18 cellular contexts compared by ENCODE assay signal in genomic region chrX:55335296-55335695, GRCh38.
DNase-seq lines count a peak whose midpoint lies in the region; ATAC-seq and TF ChIP-seq lines count a peak whose summit lies in the region.
"Had no signal": no experiment of that assay in that cellular context is flagged by ENCODE, and none has a peak within 500 bp of the region (broad histone marks: within the 10 kb centered on the region; RNA-seq: fewer than 3 reads in every experiment).

No MANE protein-coding gene starts in this region.

- ATAC-seq in CD4-positive, alpha-beta T cell (ENCODE audit: poor library complexity), result no peak
- ATAC-seq in T-cell (replicated peaks in 1 of 4), result peak in 1 of 4 experiments; percentile 59
- peak in 1 of 2 donors; percentile 80 for ATAC-seq in naive thymus-derived CD8-positive, alpha-beta T cell
- no peak for ATAC-seq in HG02970 (IDR thresholded peaks at IDR 0.05; ENCODE audit: low FRiP score, unreplicated experiment)
- ATAC-seq: GM12878 had no signal

- no peaks in the 10 kb centered on the region for H3K27me3 Mint-ChIP-seq in activated naive CD4-positive, alpha-beta T cell treated with anti-CD3 and anti-CD28 coated beads for 36 hours (ENCODE audit: low read depth)
- no peaks in the 10 kb centered on the region for H3K27me3 Mint-ChIP-seq in activated naive CD4-positive, alpha-beta T cell treated with anti-CD3 and anti-CD28 coated beads, Interleukin-2, amount 10 ng/mL, durations not matched to agents 7 days and 5 days
- no peaks in the 10 kb centered on the region for H3K27me3 Mint-ChIP-seq in CD4-positive, alpha-beta T cell
- peaks cover 0 to 19% of the 10 kb centered on the region in 2 donors for H3K27me3 Mint-ChIP-seq in T-cell
- peaks cover 0 to 3% (median 0%) of the 10 kb centered on the region in 5 donors for H3K27me3 Mint-ChIP-seq in naive thymus-derived CD8-positive, alpha-beta T cell

- no peak for DNase-seq in activated naive CD4-positive, alpha-beta T cell treated with anti-CD3 and anti-CD28 coated beads for 36 hours
- DNase-seq in activated naive CD4-positive, alpha-beta T cell treated with anti-CD3 and anti-CD28 coated beads, Interleukin-2, amount 10 ng/mL, durations not matched to agents 7 days and 5 days, result no peak
- no peak for DNase-seq in CD4-positive, alpha-beta T cell
- DNase-seq in T-cell (peak in 1 of 34 experiments; percentile 2), NCI-H146 (lab: John Stamatoyannopoulos, UW) (no peak)
- DNase-seq in naive thymus-derived CD8-positive, alpha-beta T cell, result peak in 1 of 10 donors; percentile 11
- DNase-seq: 8988T; C1 segment of cervical spinal cord; CD8-positive, alpha-beta memory T cell; DMS 273 treated with DMSO at 0.1 percent for 48 hours; DMS79; EL; GDM1; GM23248; H7; HCEC 1CT had no signal

- H3K4me1 Mint-ChIP-seq in activated naive CD4-positive, alpha-beta T cell treated with anti-CD3 and anti-CD28 coated beads for 36 hours (ENCODE audit: low read depth), result peaks cover 7% of the 10 kb centered on the region
- H3K4me1 Mint-ChIP-seq in activated naive CD4-positive, alpha-beta T cell treated with anti-CD3 and anti-CD28 coated beads, Interleukin-2, amount 10 ng/mL, durations not matched to agents 7 days and 5 days, result peaks cover 7% of the 10 kb centered on the region
- peaks cover 9% of the 10 kb centered on the region for H3K4me1 Mint-ChIP-seq in CD4-positive, alpha-beta T cell (ENCODE audit: low read depth)
- H3K4me1 Mint-ChIP-seq in T-cell, result peaks cover 6 to 10% (median 9%) of the 10 kb centered on the region in 3 donors
- peaks cover 7 to 15% (median 8%) of the 10 kb centered on the region in 4 donors for H3K4me1 Mint-ChIP-seq in naive thymus-derived CD8-positive, alpha-beta T cell
- H3K4me1 Mint-ChIP-seq: CD8-positive, alpha-beta memory T cell had no signal

- CTCF ChIA-PET in activated naive CD4-positive, alpha-beta T cell treated with anti-CD3 and anti-CD28 coated beads for 36 hours (lab: Charles Lee), result no interaction called here
- CTCF ChIA-PET in activated naive CD4-positive, alpha-beta T cell treated with anti-CD3 and anti-CD28 coated beads, Interleukin-2, amount 10 ng/mL, durations not matched to agents 7 days and 5 days (lab: Charles Lee), result no interaction called here
- CTCF ChIA-PET in CD4-positive, alpha-beta T cell (lab: Charles Lee), result no interaction called here
- CTCF ChIA-PET in T-cell (lab: Charles Lee), result no interaction called here

- H3K27ac Mint-ChIP-seq in activated naive CD4-positive, alpha-beta T cell treated with anti-CD3 and anti-CD28 coated beads for 36 hours, result peak overlapping the region; percentile 70
- H3K27ac Mint-ChIP-seq in activated naive CD4-positive, alpha-beta T cell treated with anti-CD3 and anti-CD28 coated beads, Interleukin-2, amount 10 ng/mL, durations not matched to agents 7 days and 5 days, result no peak overlapping the region
- peak overlapping the region; percentile 39 for H3K27ac Mint-ChIP-seq in CD4-positive, alpha-beta T cell
- H3K27ac Mint-ChIP-seq in T-cell, result peak overlapping the region; percentile 70 to 72
- peak overlapping the region in 6 of 10 donors; percentile 23 to 89 (median 60) for H3K27ac Mint-ChIP-seq in naive thymus-derived CD8-positive, alpha-beta T cell
- H3K27ac Mint-ChIP-seq: CD8-positive, alpha-beta memory T cell had no signal

- POLR2A ChIA-PET in CD4-positive, alpha-beta T cell (lab: Charles Lee), result no interaction called here
- POLR2A ChIA-PET in T-cell (lab: Charles Lee), result no interaction called here
- POLR2A ChIA-PET in naive thymus-derived CD8-positive, alpha-beta T cell (lab: Charles Lee), result no interaction called here

- no peaks in the 10 kb centered on the region for H3K9me3 Mint-ChIP-seq in activated naive CD4-positive, alpha-beta T cell treated with anti-CD3 and anti-CD28 coated beads for 36 hours
- H3K9me3 Mint-ChIP-seq in activated naive CD4-positive, alpha-beta T cell treated with anti-CD3 and anti-CD28 coated beads, Interleukin-2, amount 10 ng/mL, durations not matched to agents 7 days and 5 days, result no peaks in the 10 kb centered on the region
- no peaks in the 10 kb centered on the region for H3K9me3 Mint-ChIP-seq in CD4-positive, alpha-beta T cell
- no peaks in the 10 kb centered on the region for H3K9me3 Mint-ChIP-seq in T-cell
- H3K9me3 Mint-ChIP-seq in naive thymus-derived CD8-positive, alpha-beta T cell, result no peaks in the 10 kb centered on the region
- H3K9me3 Mint-ChIP-seq: CD8-positive, alpha-beta memory T cell had no signal

- TF ChIP-seq CTCF in CD4-positive, alpha-beta T cell (IDR thresholded peaks at IDR 0.05), result no peak

- intact Hi-C loops in activated naive CD4-positive, alpha-beta T cell treated with anti-CD3 and anti-CD28 coated beads for 36 hours (cut with micrococcal nuclease), result no loop called here
- intact Hi-C loops in CD4-positive, alpha-beta T cell (cut with DNase I, micrococcal nuclease), result loop anchor here in 1 of 2 experiments (2.0 kb wide), 1 partner anchor 174 kb away; no protein-coding TSS in a partner anchor

- no peaks in the 10 kb centered on the region for H3K9me3 ChIP-seq in CD4-positive, alpha-beta T cell (ENCODE audit: control insufficient read depth, low read length)

- H3K27ac ChIP-seq in CD4-positive, alpha-beta T cell (ENCODE audit: low read depth, low read length), result no peak overlapping the region
- H3K27ac ChIP-seq: GM23248 had no signal

- no peaks in the 10 kb centered on the region for H3K27me3 ChIP-seq in CD4-positive, alpha-beta T cell (ENCODE audit: control insufficient read depth, insufficient read depth, low read length)

- H3K4me3 Mint-ChIP-seq in activated naive CD4-positive, alpha-beta T cell treated with anti-CD3 and anti-CD28 coated beads for 36 hours, result no peak overlapping the region
- no peak overlapping the region for H3K4me3 Mint-ChIP-seq in activated naive CD4-positive, alpha-beta T cell treated with anti-CD3 and anti-CD28 coated beads, Interleukin-2, amount 10 ng/mL, durations not matched to agents 7 days and 5 days
- no peak overlapping the region for H3K4me3 Mint-ChIP-seq in CD4-positive, alpha-beta T cell
- H3K4me3 Mint-ChIP-seq in T-cell, result no peak overlapping the region
- H3K4me3 Mint-ChIP-seq in naive thymus-derived CD8-positive, alpha-beta T cell, result peak overlapping the region in 3 of 10 donors; percentile 7 to 64 (median 38)
- H3K4me3 Mint-ChIP-seq: CD8-positive, alpha-beta memory T cell had no signal

- H3K36me3 Mint-ChIP-seq in activated naive CD4-positive, alpha-beta T cell treated with anti-CD3 and anti-CD28 coated beads for 36 hours (ENCODE audit: low read depth), result no peaks in the 10 kb centered on the region
- no peaks in the 10 kb centered on the region for H3K36me3 Mint-ChIP-seq in activated naive CD4-positive, alpha-beta T cell treated with anti-CD3 and anti-CD28 coated beads, Interleukin-2, amount 10 ng/mL, durations not matched to agents 7 days and 5 days
- no peaks in the 10 kb centered on the region for H3K36me3 Mint-ChIP-seq in CD4-positive, alpha-beta T cell (ENCODE audit: low read depth)
- H3K36me3 Mint-ChIP-seq in T-cell, result no peaks in the 10 kb centered on the region
- H3K36me3 Mint-ChIP-seq in naive thymus-derived CD8-positive, alpha-beta T cell, result no peaks in the 10 kb centered on the region
